Comparison of ENCODE assay signal across 16 cellular contexts in genomic region chr9:37520641-37521040, GRCh38. TPM values are rescaled to one million over a fixed set of nuclear protein-coding genes. Genes with fewer than 3 reads are reported as not detected.
A peak's percentile ranks its signal among the peaks of the same experiment; 100 is the strongest.
DNase-seq lines count a peak whose midpoint lies in the region; ATAC-seq and TF ChIP-seq lines count a peak whose summit lies in the region.
"Had no signal": no experiment of that assay in that cellular context is flagged by ENCODE, and none has a peak within 500 bp of the region (broad histone marks: within the 10 kb centered on the region; RNA-seq: fewer than 3 reads in every experiment).

No MANE protein-coding gene starts in this region.

- no peaks in the 10 kb centered on the region for H3K4me1 Mint-ChIP-seq in progenitor cell of endocrine pancreas (ENCODE audit: low read depth)

- no peaks in the 10 kb centered on the region for H3K4me1 ChIP-seq in right cardiac atrium (ENCODE audit: control insufficient read depth, insufficient read depth, low read length)
- H3K4me1 ChIP-seq: BLaER1 treated with 17β-estradiol and CSF1 and Interleukin-3, amounts not matched to agents 10 nM and 100 nM had no signal

- intact Hi-C loops in right cardiac atrium (cut with DNase I), result no loop called here

- no peak for DNase-seq in AG10803 (ENCODE audit: low read depth)
- no peak for DNase-seq in SK-N-MC (ENCODE audit: low read depth, low spot score)
- DNase-seq in fibroblast of peridontal ligament (ENCODE audit: extremely low read depth), result peak; percentile 27
- DNase-seq in progenitor cell of endocrine pancreas (ENCODE audit: low spot score, unreplicated experiment), result no peak
- no peak for DNase-seq in stimulated activated CD4-positive, alpha-beta T cell treated with anti-CD3 and anti-CD28 coated beads, Interleukin-1b, Interleukin-23, amount 100 ng/mL, for 48 hours
- no peak for DNase-seq in right cardiac atrium
- DNase-seq: CD8-positive, alpha-beta T cell; KBM-7; NCI-H1105; NCI-H1694; NCI-H2081 treated with DMSO at 0.1 percent for 48 hours; NCI-H774; OCI-M1; SHP77 had no signal

- no peak for ATAC-seq in right cardiac atrium
- no peak for ATAC-seq in GM19328 (IDR thresholded peaks at IDR 0.05; ENCODE audit: unreplicated experiment)
- ATAC-seq: CD8-positive, alpha-beta T cell had no signal

- no peak overlapping the region for H3K4me3 Mint-ChIP-seq in progenitor cell of endocrine pancreas (ENCODE audit: low read depth)
- H3K4me3 Mint-ChIP-seq: CD8-positive, alpha-beta T cell had no signal

- H3K36me3 Mint-ChIP-seq in progenitor cell of endocrine pancreas (ENCODE audit: insufficient read depth), result peaks cover 17% of the 10 kb centered on the region

- H3K9me3 ChIP-seq in SK-N-MC (ENCODE audit: low read depth, low read length) (no peaks in the 10 kb centered on the region), right cardiac atrium (ENCODE audit: control insufficient read depth, low read length) (no peaks in the 10 kb centered on the region)

- WGBS in right cardiac atrium, result 84% methylated on average over 3 of the region's 3 CpGs

- peaks cover 24% of the 10 kb centered on the region; the same call in 1 of the 2 replicates for H3K36me3 ChIP-seq in SK-N-MC (ENCODE audit: insufficient read depth, low read length)

- H3K9me3 Mint-ChIP-seq in progenitor cell of endocrine pancreas (ENCODE audit: low read depth), result no peaks in the 10 kb centered on the region
- H3K9me3 Mint-ChIP-seq: CD8-positive, alpha-beta T cell had no signal

- H3K27me3 Mint-ChIP-seq in progenitor cell of endocrine pancreas, result no peaks in the 10 kb centered on the region

- TF ChIP-seq CTCF in AG10803 (conservative IDR thresholded peaks at IDR 0.05; ENCODE audit: low read length), result 0 out of 2 replicates have a peak, but pooled peaks have one; percentile 7
- TF ChIP-seq CTCF in progenitor cell of endocrine pancreas (IDR thresholded peaks at IDR 0.05; ENCODE audit: unreplicated experiment), result peak; percentile 11

- H3K27ac Mint-ChIP-seq in progenitor cell of endocrine pancreas, result no peak overlapping the region
- H3K27ac Mint-ChIP-seq: CD8-positive, alpha-beta T cell had no signal

- H3K27ac ChIP-seq in SK-N-MC (0 out of 2 replicates have a peak overlapping the region, but pooled peaks have one; percentile 46), right cardiac atrium (ENCODE audit: low read length) (no peak overlapping the region)
- H3K27ac ChIP-seq: BLaER1 treated with 17β-estradiol and CSF1 and Interleukin-3, amounts not matched to agents 10 nM and 100 nM had no signal

- H3K27me3 ChIP-seq in right cardiac atrium (ENCODE audit: control insufficient read depth, insufficient read depth), result no peaks in the 10 kb centered on the region
- H3K27me3 ChIP-seq: BLaER1 treated with 17β-estradiol and CSF1 and Interleukin-3, amounts not matched to agents 10 nM and 100 nM had no signal

- H3K4me3 ChIP-seq in AG10803 (ENCODE audit: low read length) (no peak overlapping the region), SK-N-MC (no peak overlapping the region), right cardiac atrium (ENCODE audit: low read length) (no peak overlapping the region)
- H3K4me3 ChIP-seq: BLaER1 treated with 17β-estradiol and CSF1 and Interleukin-3, amounts not matched to agents 10 nM and 100 nM had no signal

- H3K9ac ChIP-seq in SK-N-MC (ENCODE audit: insufficient read length), result no peak overlapping the region
- H3K9ac ChIP-seq: BLaER1 treated with 17β-estradiol and CSF1 and Interleukin-3, amounts not matched to agents 10 nM and 100 nM had no signal

RNA-seq across cellular contexts. Expression of gene POLR1E, which starts 34.9 kb away (rescaled TPM):
- 22.2 and 22.4 TPM in 2 replicates for total RNA-seq in progenitor cell of endocrine pancreas
- total RNA-seq in right cardiac atrium, result 10 to 100 TPM; 13.0 to 16.6 (median 15.6) TPM
- 9.3 TPM for polyA plus RNA-seq in right cardiac atrium

RNA-seq across cellular contexts. Expression of gene ZBTB5, which starts 55.4 kb away (rescaled TPM):
- total RNA-seq in progenitor cell of endocrine pancreas (21.2 and 21.8 TPM in 2 replicates), right cardiac atrium (1 to 10 TPM; 6.8 to 9.1 (median 7.3) TPM)
- polyA plus RNA-seq in right cardiac atrium, result 3.8 TPM

RNA-seq across cellular contexts. Expression of gene FBXO10, which starts 55.5 kb away (rescaled TPM):
- total RNA-seq in progenitor cell of endocrine pancreas (22.0 TPM in 2 replicates), right cardiac atrium (1 to 10 TPM; 5.5 to 7.8 (median 7.5) TPM)
- polyA plus RNA-seq in right cardiac atrium, result 3.5 TPM
